Comparison of ENCODE assay signal across 14 cellular contexts in the genomic region with DNA sequence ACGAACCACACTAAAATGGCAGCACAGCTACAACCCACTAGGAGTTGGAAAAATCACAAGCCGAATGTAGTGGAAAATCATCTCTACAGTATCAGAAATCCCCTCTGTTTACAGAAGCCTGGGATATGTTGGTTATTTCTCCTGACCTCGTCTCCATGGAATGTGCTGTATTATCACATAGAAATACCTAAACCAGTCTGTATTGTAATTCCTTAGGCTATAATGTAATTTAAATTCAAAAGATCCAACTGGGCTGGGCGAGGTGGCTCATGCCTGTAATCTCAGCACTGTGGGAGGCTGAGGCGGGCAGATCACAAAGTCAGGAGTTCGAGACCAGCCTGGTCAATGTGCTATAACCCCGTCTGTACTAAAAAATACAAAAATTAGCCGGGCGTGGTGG.
"Had no signal": no experiment of that assay in that cellular context is flagged by ENCODE, and none has a peak within 500 bp of the region (broad histone marks: within the 10 kb centered on the region; RNA-seq: fewer than 3 reads in every experiment).

No MANE protein-coding gene starts in this region.

- H3K27me3 ChIP-seq: ascending aorta, suprapubic skin had no signal

- H3K4me3 ChIP-seq: ascending aorta, suprapubic skin had no signal

- DNase-seq: activated CD4-positive, alpha-beta memory T cell treated with anti-CD3 and anti-CD28 coated beads for 36 hours; activated gamma-delta T cell; activated naive CD8-positive, alpha-beta T cell treated with anti-CD3 and anti-CD28 coated beads for 36 hours; activated T-cell treated with anti-CD3 and anti-CD28 coated beads, Interleukin-2, amount 50 U/mL, for 48 hours; central memory CD4-positive, alpha-beta T cell; effector memory CD8-positive, alpha-beta T cell; left ventricle myocardium superior; stimulated activated CD4-positive, alpha-beta T cell treated with anti-CD3 and anti-CD28 coated beads, Interleukin-4, amount 100 ng/mL, for 1 hour; stimulated activated CD8-positive, alpha-beta memory T cell treated with anti-CD3 and anti-CD28 coated beads, Interleukin-4, amount 100 ng/mL, for 48 hours; stimulated activated naive CD8-positive, alpha-beta T cell treated with anti-CD3 and anti-CD28 coated beads, Interleukin-15, Interleukin-2, amounts not matched to agents 100 U/mL and 50 U/mL, for 24 hours; T-helper 9 cell had no signal

- H3K9me3 ChIP-seq: ascending aorta, suprapubic skin had no signal

- H3K36me3 ChIP-seq: ascending aorta, suprapubic skin had no signal

- ATAC-seq: effector memory CD8-positive, alpha-beta T cell; left ventricle myocardium superior; stimulated activated naive CD8-positive, alpha-beta T cell treated with anti-CD3 and anti-CD28 coated beads, Interleukin-15, Interleukin-2, amounts not matched to agents 100 U/mL and 50 U/mL, for 24 hours had no signal

- FAIRE-seq: keratinocyte had no signal

- H3K27ac ChIP-seq: ascending aorta, suprapubic skin had no signal

- H3K4me1 ChIP-seq: ascending aorta, suprapubic skin had no signal
